1 cellular context compared by ENCODE assay signal in genomic region chr1:54464477-54465146, GRCh38.
A peak's percentile ranks its signal among the peaks of the same experiment; 100 is the strongest.
TF ChIP-seq lines count a peak whose summit lies in the region.

No MANE protein-coding gene starts in this region.

TF ChIP-seq in K562, 482 proteins besides CTCF, POLR2A, EP300 and RAD21 (continued from another document and continues in another):
- TF ChIP-seq CHD7 (IDR thresholded peaks at IDR 0.05; ENCODE audit: low read depth, low read length) (no peak), FOXP1 (CRISPR knock-in tag; IDR thresholded peaks at IDR 0.05) (peak; percentile 35; the same call in 1 of the 2 replicates), ZNF668 (CRISPR knock-in tag; IDR thresholded peaks at IDR 0.05) (peak; percentile 51; the same call in 1 of the 2 replicates), BCLAF1 (IDR thresholded peaks at IDR 0.05; ENCODE audit: borderline replicate concordance in 1 of 2, control insufficient read depth in 1 of 2, low read depth in 2 of 2, low read length in 1 of 2) (0 out of 4 replicates have a peak, but pooled peaks of 1 of the 2 experiments have one; percentile 46), GABPA (tag; conservative IDR thresholded peaks at IDR 0.05; ENCODE audit: low read depth) (peak; percentile 78), ELF2 (CRISPR knock-in tag; IDR thresholded peaks at IDR 0.05) (no peak), RCOR1 (IDR thresholded peaks at IDR 0.05; ENCODE audit: borderline replicate concordance in 1 of 2, low read depth in 2 of 2, low read length in 2 of 2) (peak; percentile 99 to 100), ZFP91 (CRISPR knock-in tag; IDR thresholded peaks at IDR 0.05) (no peak), ZBTB40 (IDR thresholded peaks at IDR 0.05) (no peak), ZBTB40 (CRISPR knock-in tag; IDR thresholded peaks at IDR 0.05) (no peak), FOSL1 (tag; conservative IDR thresholded peaks at IDR 0.05) (peak; percentile 89), CHD1 (IDR thresholded peaks at IDR 0.05; ENCODE audit: low read length) (no peak), TCF3 (CRISPR knock-in tag; IDR thresholded peaks at IDR 0.05) (peak; percentile 99), PURB (CRISPR knock-in tag; IDR thresholded peaks at IDR 0.05; ENCODE audit: low read depth) (no peak), PML (IDR thresholded peaks at IDR 0.05; ENCODE audit: low read length) (peak; percentile 97), LEF1 (IDR thresholded peaks at IDR 0.05) (peak; percentile 87), BMI1 (IDR thresholded peaks at IDR 0.05; ENCODE audit: low read length) (no peak), NR2C1 (IDR thresholded peaks at IDR 0.05) (peak; percentile 67), NR2C1 (tag; IDR thresholded peaks at IDR 0.05) (peak; percentile 76), CAMTA2 (CRISPR knock-in tag; conservative IDR thresholded peaks at IDR 0.05) (no peak), ZBTB17 (CRISPR knock-in tag; IDR thresholded peaks at IDR 0.05) (0 out of 2 replicates have a peak, but pooled peaks have one; percentile 26), USF2 (CRISPR knock-in tag; IDR thresholded peaks at IDR 0.05) (no peak), E2F5 (CRISPR knock-in tag; IDR thresholded peaks at IDR 0.05) (no peak), E2F6 (IDR thresholded peaks at IDR 0.05; ENCODE audit: borderline replicate concordance in 1 of 2, extremely low read depth in 1 of 2, insufficient read depth in 1 of 2, insufficient read length in 1 of 2, low read depth in 1 of 2, low read length in 1 of 2, poor library complexity in 1 of 2, severe bottlenecking in 1 of 2) (peak; percentile 50 to 79), CBFA2T2 (conservative IDR thresholded peaks at IDR 0.05) (peak; percentile 98)
